In the genomic region with DNA sequence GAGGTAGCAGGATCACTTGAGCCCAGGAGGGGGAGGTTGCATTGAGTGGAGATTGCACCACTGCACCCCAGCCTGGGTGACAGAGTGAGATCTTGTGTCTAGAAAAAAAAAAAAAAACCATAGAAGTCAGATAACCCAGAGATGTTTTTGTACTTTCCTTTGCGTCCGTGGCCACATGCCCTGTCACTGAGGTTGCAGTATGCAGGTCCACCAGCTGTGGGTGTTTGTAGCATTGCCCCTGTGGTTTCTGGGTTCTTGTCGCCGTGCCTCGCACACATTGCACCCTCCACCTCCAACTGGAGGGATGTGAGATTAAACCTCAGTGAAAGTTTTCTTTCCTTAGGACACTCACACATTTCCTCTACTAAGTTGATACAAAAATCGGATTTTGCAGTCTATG, we compare ENCODE assay signal across 9 cellular contexts.
DNase-seq lines count a peak whose midpoint lies in the region; TF ChIP-seq lines count a peak whose summit lies in the region.
"Had no signal": no experiment of that assay in that cellular context is flagged by ENCODE, and none has a peak within 500 bp of the region (broad histone marks: within the 10 kb centered on the region; RNA-seq: fewer than 3 reads in every experiment).

No MANE protein-coding gene starts in this region.

- H3K27me3 Mint-ChIP-seq in H9 (ENCODE audit: low read depth): no peaks in the 10 kb centered on the region
- no peaks in the 10 kb centered on the region for H3K27me3 Mint-ChIP-seq in activated CD4-positive, alpha-beta memory T cell treated with anti-CD3 and anti-CD28 coated beads, Interleukin-2, amount 10 ng/mL, durations not matched to agents 7 days and 5 days
- H3K27me3 Mint-ChIP-seq in activated naive CD8-positive, alpha-beta T cell treated with anti-CD3 and anti-CD28 coated beads for 36 hours: no peaks in the 10 kb centered on the region

- H3K4me1 Mint-ChIP-seq in H9: peaks cover 49 to 50% of the 10 kb centered on the region in 2 experiments
- peaks cover 64% of the 10 kb centered on the region for H3K4me1 Mint-ChIP-seq in activated CD4-positive, alpha-beta memory T cell treated with anti-CD3 and anti-CD28 coated beads, Interleukin-2, amount 10 ng/mL, durations not matched to agents 7 days and 5 days
- peaks cover 67% of the 10 kb centered on the region for H3K4me1 Mint-ChIP-seq in activated naive CD8-positive, alpha-beta T cell treated with anti-CD3 and anti-CD28 coated beads for 36 hours

- H3K23ac ChIP-seq in H9 (ENCODE audit: insufficient read length, low read depth, low read length): no peak overlapping the region

- H3K9ac ChIP-seq in H9 (ENCODE audit: extremely low read depth, insufficient read length, low read length): no peak overlapping the region
- H3K9ac ChIP-seq: BLaER1 treated with 17β-estradiol and CSF1 and Interleukin-3, amounts not matched to agents 10 nM and 100 nM had no signal

- no peaks in the 10 kb centered on the region for H3K27me3 ChIP-seq in H9 (ENCODE audit: insufficient read depth, low read length)
- H3K27me3 ChIP-seq: BLaER1 treated with 17β-estradiol and CSF1 and Interleukin-3, amounts not matched to agents 10 nM and 100 nM had no signal

- no peak overlapping the region for H3T11ph ChIP-seq in H9 (ENCODE audit: low read length)

- CTCF ChIA-PET in activated CD4-positive, alpha-beta memory T cell treated with anti-CD3 and anti-CD28 coated beads, Interleukin-2, amount 10 ng/mL, durations not matched to agents 7 days and 5 days (lab: Charles Lee): interaction anchor here (0.5 kb wide), 1 partner anchor 40 kb away, joined by 3 read pairs; no protein-coding TSS in a partner anchor

- H3K27ac Mint-ChIP-seq in H9: peak overlapping the region in 2 of 3 experiments; percentile 39 to 72; a peak in 2 of 7 replicates
- peak overlapping the region; percentile 48 for H3K27ac Mint-ChIP-seq in activated CD4-positive, alpha-beta memory T cell treated with anti-CD3 and anti-CD28 coated beads, Interleukin-2, amount 10 ng/mL, durations not matched to agents 7 days and 5 days
- peak overlapping the region; percentile 80 for H3K27ac Mint-ChIP-seq in activated naive CD8-positive, alpha-beta T cell treated with anti-CD3 and anti-CD28 coated beads for 36 hours

- no peak overlapping the region for H2BK120ac ChIP-seq in H9 (ENCODE audit: low read depth, low read length, poor library complexity, severe bottlenecking)

- H3K4me1 ChIP-seq in H9 (ENCODE audit: insufficient read depth, low read length): peaks cover 4% of the 10 kb centered on the region; the same call in 1 of the 2 replicates

- no peaks in the 10 kb centered on the region for H4K20me1 ChIP-seq in H9 (ENCODE audit: control insufficient read depth, insufficient read depth, insufficient read length)

- H3K9me3 Mint-ChIP-seq in H9: no peaks in the 10 kb centered on the region
- no peaks in the 10 kb centered on the region for H3K9me3 Mint-ChIP-seq in activated CD4-positive, alpha-beta memory T cell treated with anti-CD3 and anti-CD28 coated beads, Interleukin-2, amount 10 ng/mL, durations not matched to agents 7 days and 5 days
- no peaks in the 10 kb centered on the region for H3K9me3 Mint-ChIP-seq in activated naive CD8-positive, alpha-beta T cell treated with anti-CD3 and anti-CD28 coated beads for 36 hours

- H3K23me2 ChIP-seq in H9 (ENCODE audit: insufficient read length, low read depth, low read length, poor library complexity, severe bottlenecking): no peaks in the 10 kb centered on the region

- POLR2A ChIA-PET in activated CD4-positive, alpha-beta memory T cell treated with anti-CD3 and anti-CD28 coated beads, Interleukin-2, amount 10 ng/mL, durations not matched to agents 7 days and 5 days (lab: Charles Lee): interaction anchor here (1.0 to 2.3 kb wide), 3 partner anchors 70 to 204 kb away, joined by 4 to 11 read pairs (median 5); partner anchors contain the start of genes ADSL and TNRC6B

- H4K91ac ChIP-seq in H9 (ENCODE audit: insufficient read length, low read depth, low read length): no peak overlapping the region

- no peak overlapping the region for H2BK5ac ChIP-seq in H9 (ENCODE audit: insufficient read length, low read length)

- H2BK20ac ChIP-seq in H9 (ENCODE audit: low read depth, low read length, poor library complexity, severe bottlenecking): no peak overlapping the region

- no peak overlapping the region for H3K4me3 Mint-ChIP-seq in H9
- no peak overlapping the region for H3K4me3 Mint-ChIP-seq in activated CD4-positive, alpha-beta memory T cell treated with anti-CD3 and anti-CD28 coated beads, Interleukin-2, amount 10 ng/mL, durations not matched to agents 7 days and 5 days
- H3K4me3 Mint-ChIP-seq in activated naive CD8-positive, alpha-beta T cell treated with anti-CD3 and anti-CD28 coated beads for 36 hours: peak overlapping the region; percentile 29

- H3K56ac ChIP-seq in H9 (ENCODE audit: insufficient read length, low read depth, low read length): no peak overlapping the region

- peaks cover 2% of the 10 kb centered on the region for H3K79me1 ChIP-seq in H9 (ENCODE audit: insufficient read depth, low read depth, low read length, poor library complexity, severe bottlenecking)

- no peak for DNase-seq in H9
- peak; percentile 74 for DNase-seq in activated CD4-positive, alpha-beta memory T cell treated with anti-CD3 and anti-CD28 coated beads, Interleukin-2, amount 10 ng/mL, durations not matched to agents 7 days and 5 days
- peak; percentile 58 for DNase-seq in activated naive CD8-positive, alpha-beta T cell treated with anti-CD3 and anti-CD28 coated beads for 36 hours
- peak; percentile 29 for DNase-seq in stimulated activated CD8-positive, alpha-beta memory T cell treated with anti-CD3 and anti-CD28 coated beads, Interleukin-15, amount 100 ng/mL, for 1 hour (ENCODE audit: low read depth)
- no peak for DNase-seq in NCI-H1436 treated with DMSO at 0.1 percent for 48 hours (lab: John Stamatoyannopoulos, UW)
- DNase-seq in cerebellar cortex (ENCODE audit: low spot score): no peak
- no peak for DNase-seq in AML-193 (lab: John Stamatoyannopoulos, UW)
- DNase-seq in NCI-H2227 (lab: John Stamatoyannopoulos, UW; ENCODE audit: unreplicated experiment): no peak

- H2AK5ac ChIP-seq in H9 (ENCODE audit: insufficient read length, low read length): no peak overlapping the region

- H3K14ac ChIP-seq in H9 (ENCODE audit: insufficient read depth, low read length): no peak overlapping the region

- H3K18ac ChIP-seq in H9 (ENCODE audit: insufficient read length, low read depth, low read length): no peak overlapping the region

- peaks cover 3 to 30% (median 21%) of the 10 kb centered on the region in 3 experiments; a peak in 6 of 7 replicates for H3K36me3 Mint-ChIP-seq in H9 (ENCODE audit: insufficient read depth in 1 of 3, low read depth in 3 of 3)
- peaks cover 43% of the 10 kb centered on the region for H3K36me3 Mint-ChIP-seq in activated CD4-positive, alpha-beta memory T cell treated with anti-CD3 and anti-CD28 coated beads, Interleukin-2, amount 10 ng/mL, durations not matched to agents 7 days and 5 days (ENCODE audit: low read depth)
- peaks cover 31% of the 10 kb centered on the region for H3K36me3 Mint-ChIP-seq in activated naive CD8-positive, alpha-beta T cell treated with anti-CD3 and anti-CD28 coated beads for 36 hours

- H4K5ac ChIP-seq in H9 (ENCODE audit: insufficient read length, low read depth, low read length): no peak overlapping the region

- no peak overlapping the region for H4K8ac ChIP-seq in H9 (replicated peaks; ENCODE audit: insufficient read length, low read depth, low read length)

- no peak overlapping the region for H2AFZ ChIP-seq in H9 (ENCODE audit: low read length)

- TF ChIP-seq CTCF in H9 (conservative IDR thresholded peaks at IDR 0.05): no peak

- H3K9me3 ChIP-seq in H9 (ENCODE audit: control insufficient read depth, low read depth, low read length): no peaks in the 10 kb centered on the region
- H3K9me3 ChIP-seq: BLaER1 treated with 17β-estradiol and CSF1 and Interleukin-3, amounts not matched to agents 10 nM and 100 nM had no signal

- H3K79me2 ChIP-seq in H9 (ENCODE audit: insufficient read depth, low read length): peaks cover 13% of the 10 kb centered on the region; the same call in 1 of the 2 replicates

- H3K4me2 ChIP-seq in H9 (ENCODE audit: insufficient read depth, insufficient read length, low read length): no peak overlapping the region
- H3K4me2 ChIP-seq: BLaER1 treated with 17β-estradiol and CSF1 and Interleukin-3, amounts not matched to agents 10 nM and 100 nM had no signal

- no peak overlapping the region for H2BK12ac ChIP-seq in H9 (ENCODE audit: insufficient read length, low read depth, low read length)

- no CpG with 5 or more reads among the region's 6 CpGs for WGBS in H9 (ENCODE audit: extremely low coverage, insufficient read length, low lambda C conversion rate)

- H3K4ac ChIP-seq in H9 (ENCODE audit: low read depth, low read length): no peak overlapping the region

- no peak overlapping the region for H3K27ac ChIP-seq in H9 (ENCODE audit: insufficient read length, low read depth, low read length)
- H3K27ac ChIP-seq: BLaER1 treated with 17β-estradiol and CSF1 and Interleukin-3, amounts not matched to agents 10 nM and 100 nM had no signal

- no peak overlapping the region for H2BK15ac ChIP-seq in H9 (ENCODE audit: low read depth, low read length)

Comparison
In these comparisons a context has a peak if more than half of its experiments do, and no peak if none do; other contexts are left out.
1. DNase-seq: peak in activated CD4-positive, alpha-beta memory T cell treated with anti-CD3 and anti-CD28 coated beads, Interleukin-2, amount 10 ng/mL, durations not matched to agents 7 days and 5 days (single experiment), activated naive CD8-positive, alpha-beta T cell treated with anti-CD3 and anti-CD28 coated beads for 36 hours (single experiment) and stimulated activated CD8-positive, alpha-beta memory T cell treated with anti-CD3 and anti-CD28 coated beads, Interleukin-15, amount 100 ng/mL, for 1 hour (single experiment); none in H9 (single experiment), NCI-H1436 treated with DMSO at 0.1 percent for 48 hours (single experiment), cerebellar cortex (single experiment), AML-193 (0 of 2) and NCI-H2227 (single experiment).
2. Peak in every context shown above with its lines, with median percentiles within 50 percentile points of each other: H3K27ac Mint-ChIP-seq.